ENCODE assay signal across 24 cellular contexts in the genomic region with DNA sequence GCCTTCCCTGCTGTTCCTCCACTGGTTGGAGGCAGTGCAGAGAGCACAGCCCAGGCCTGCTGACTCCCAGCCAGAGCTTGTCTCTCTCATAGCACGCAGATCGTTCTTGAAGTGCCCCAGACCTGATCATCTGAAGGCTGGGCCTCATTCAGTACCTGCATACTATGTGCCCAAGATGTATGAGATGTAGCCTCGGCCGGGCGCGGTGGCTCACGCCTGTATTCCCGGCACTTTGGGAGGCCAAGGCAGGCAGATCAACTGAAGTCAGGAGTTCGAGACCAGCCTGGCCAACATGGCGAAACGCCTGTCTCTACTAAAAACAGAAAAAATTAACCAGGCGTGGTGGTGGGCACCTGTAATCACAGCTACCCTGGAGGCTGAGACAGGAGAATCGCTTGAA. TPM values are rescaled to one million over a fixed set of nuclear protein-coding genes. Genes with fewer than 3 reads are reported as not detected.
DNase-seq lines count a peak whose midpoint lies in the region; ATAC-seq and TF ChIP-seq lines count a peak whose summit lies in the region.
"Had no signal": no experiment of that assay in that cellular context is flagged by ENCODE, and none has a peak within 500 bp of the region (broad histone marks: within the 10 kb centered on the region; RNA-seq: fewer than 3 reads in every experiment).

No MANE protein-coding gene starts in this region.

- no peaks in the 10 kb centered on the region for H3K9me3 ChIP-seq in endodermal cell (ENCODE audit: control insufficient read depth, low read length)
- H3K9me3 ChIP-seq: BE2C, BLaER1 had no signal

- no peak for TF ChIP-seq CTCF in endodermal cell (conservative IDR thresholded peaks at IDR 0.05)
- no peak for TF ChIP-seq CTCF in mesothelial cell of epicardium (IDR thresholded peaks at IDR 0.05; ENCODE audit: unreplicated experiment)

- DNase-seq in endodermal cell (peak; percentile 52), mesothelial cell of epicardium (ENCODE audit: low spot score in 2 of 2, unreplicated experiment in 2 of 2) (no peak), HK-2 (ENCODE audit: unreplicated experiment) (no peak)
- DNase-seq: 8988T; ACHN; BE2C; C1 segment of cervical spinal cord; CD4-positive, alpha-beta memory T cell; CD4-positive, CD25-positive, alpha-beta regulatory T cell; CD8-positive, alpha-beta memory T cell; COR-L47; DMS 273 treated with DMSO at 0.1 percent for 48 hours; DMS153; DMS53; DMS79; DND-41; EL; GDM1 had no signal

- H3K4me3 ChIP-seq in endodermal cell (ENCODE audit: low read length) = no peak overlapping the region
- H3K4me3 ChIP-seq: BLaER1, GM12878 had no signal

- H3K27me3 Mint-ChIP-seq in endodermal cell (ENCODE audit: insufficient read depth) = no peaks in the 10 kb centered on the region
- H3K27me3 Mint-ChIP-seq in mesothelial cell of epicardium (ENCODE audit: low read depth) = no peaks in the 10 kb centered on the region

- no peaks in the 10 kb centered on the region for H3K36me3 ChIP-seq in endodermal cell (ENCODE audit: control insufficient read depth, insufficient read depth, low read length)
- H3K36me3 ChIP-seq: BE2C, BLaER1 had no signal

- H3K36me3 Mint-ChIP-seq in endodermal cell (ENCODE audit: low read depth) (peaks cover 4% of the 10 kb centered on the region), mesothelial cell of epicardium (peaks cover 28% of the 10 kb centered on the region)
- H3K36me3 Mint-ChIP-seq: CD14-positive monocyte; CD4-positive, alpha-beta memory T cell; CD4-positive, CD25-positive, alpha-beta regulatory T cell had no signal

- ATAC-seq in HG02571 (IDR thresholded peaks at IDR 0.05; ENCODE audit: unreplicated experiment) = no peak
- ATAC-seq in HG03025 (IDR thresholded peaks at IDR 0.05; ENCODE audit: low FRiP score, unreplicated experiment) = no peak
- ATAC-seq: GM12878 had no signal

- no peaks in the 10 kb centered on the region for H3K27me3 ChIP-seq in endodermal cell (ENCODE audit: control insufficient read depth, insufficient read depth, low read length, poor library complexity, severe bottlenecking)
- H3K27me3 ChIP-seq: BE2C, BLaER1 had no signal

- H3K4me3 Mint-ChIP-seq in endodermal cell (no peak overlapping the region), mesothelial cell of epicardium (no peak overlapping the region)
- H3K4me3 Mint-ChIP-seq: CD14-positive monocyte; CD4-positive, alpha-beta memory T cell; CD4-positive, CD25-positive, alpha-beta regulatory T cell; CD8-positive, alpha-beta memory T cell had no signal

- H3K9ac ChIP-seq in endodermal cell (ENCODE audit: extremely low read depth, low read length, poor library complexity, severe bottlenecking) = no peak overlapping the region
- H3K9ac ChIP-seq: BLaER1 had no signal

- H3K27ac Mint-ChIP-seq in endodermal cell = no peak overlapping the region
- H3K27ac Mint-ChIP-seq in mesothelial cell of epicardium = peak overlapping the region; percentile 97
- H3K27ac Mint-ChIP-seq: CD14-positive monocyte; CD4-positive, alpha-beta memory T cell; CD4-positive, CD25-positive, alpha-beta regulatory T cell; CD8-positive, alpha-beta memory T cell had no signal

- no peak overlapping the region for H3K27ac ChIP-seq in endodermal cell (ENCODE audit: low read depth, low read length)
- H3K27ac ChIP-seq: BLaER1 had no signal

- 96% methylated on average over 13 of the region's 13 CpGs for WGBS in endodermal cell (ENCODE audit: insufficient coverage in 1 of 2, insufficient read length in 1 of 2), 2 experiments

- H3K4me1 ChIP-seq in endodermal cell (ENCODE audit: control insufficient read depth, insufficient read depth, low read length) = peaks cover 12% of the 10 kb centered on the region
- H3K4me1 ChIP-seq: BE2C had no signal

- H3K9me3 Mint-ChIP-seq in endodermal cell (peaks cover 14% of the 10 kb centered on the region), mesothelial cell of epicardium (no peaks in the 10 kb centered on the region)

- peaks cover 47% of the 10 kb centered on the region for H3K4me1 Mint-ChIP-seq in endodermal cell
- H3K4me1 Mint-ChIP-seq in mesothelial cell of epicardium = peaks cover 69% of the 10 kb centered on the region
- H3K4me1 Mint-ChIP-seq: CD14-positive monocyte; CD4-positive, CD25-positive, alpha-beta regulatory T cell; CD8-positive, alpha-beta memory T cell had no signal

RNA-seq across cellular contexts. Expression of a gene that starts 31.0 kb away (rescaled TPM):
- total RNA-seq in endodermal cell (10 to 100 TPM; 19.9 to 21.8 TPM), mesothelial cell of epicardium (64.2 to 66.4 TPM (median 65.7 TPM) in 3 replicates)
- 51.2 TPM for polyA plus RNA-seq in endodermal cell (2013, experiment 1 of 2)
- 42.1 TPM for polyA plus RNA-seq in endodermal cell (2013, experiment 2 of 2)
- total RNA-seq: CD4-positive, alpha-beta memory T cell; CD4-positive, CD25-positive, alpha-beta regulatory T cell; CD8-positive, alpha-beta memory T cell; G401; GM12878 had no signal
- polyA plus RNA-seq: CD14-positive monocyte; CD4-positive, alpha-beta memory T cell; CD4-positive, CD25-positive, alpha-beta regulatory T cell; CD8-positive, alpha-beta memory T cell had no signal
